In genomic region chr10:133274751-133275682, GRCh38 we compare ENCODE assay signal across 9 cellular contexts. TPM values are rescaled to one million over a fixed set of nuclear protein-coding genes. Genes with fewer than 3 reads are reported as not detected.
A peak's percentile ranks its signal among the peaks of the same experiment; 100 is the strongest.
DNase-seq lines count a peak whose midpoint lies in the region; ATAC-seq and TF ChIP-seq lines count a peak whose summit lies in the region.
"Had no signal": no experiment of that assay in that cellular context is flagged by ENCODE, and none has a peak within 500 bp of the region (broad histone marks: within the 10 kb centered on the region; RNA-seq: fewer than 3 reads in every experiment).

No MANE protein-coding gene starts in this region.

- ATAC-seq in GM18868 (IDR thresholded peaks at IDR 0.05; ENCODE audit: unreplicated experiment) (peak; percentile 53), HG02938 (IDR thresholded peaks at IDR 0.05; ENCODE audit: unreplicated experiment) (peak; percentile 47)

- H3K9me3 ChIP-seq in spleen (no peaks in the 10 kb centered on the region), BE2C (no peaks in the 10 kb centered on the region)

- WGBS in spleen, 5 donors: 10 to 21% (median 16%) methylated on average over 16 to 26 of the region's 26 CpGs

- POLR2A ChIA-PET in RWPE1 (lab: Yijun Ruan, JAX; ENCODE audit: low non-redundant PET): interaction anchor here (0.7 to 1.4 kb wide), 4 partner anchors 14 to 94 kb away, joined by 3 to 6 read pairs (median 4); no protein-coding TSS in a partner anchor

- no peaks in the 10 kb centered on the region for H3K9me3 Mint-ChIP-seq in progenitor cell of endocrine pancreas (ENCODE audit: low read depth)

- peak; percentile 75 for DNase-seq in RWPE1 (ENCODE audit: low spot score)
- DNase-seq in activated naive CD4-positive, alpha-beta T cell treated with Interleukin-2 at 50 U/mL for 16 hours: peak; percentile 89
- DNase-seq in spleen: peak; percentile 94
- no peak for DNase-seq in HK-2 (ENCODE audit: unreplicated experiment)
- no peak for DNase-seq in progenitor cell of endocrine pancreas (ENCODE audit: low spot score, unreplicated experiment)
- DNase-seq in BE2C: no peak

- H3K4me3 ChIP-seq in spleen (peak overlapping the region; percentile 12 to 72 (median 52)), BE2C (ENCODE audit: low read depth, low read length) (no peak overlapping the region)

- TF ChIP-seq CTCF in RWPE1 (conservative IDR thresholded peaks at IDR 0.05; ENCODE audit: low read depth): no peak
- TF ChIP-seq CTCF in spleen (IDR thresholded peaks at IDR 0.05 in 8 of 11, conservative IDR thresholded peaks at IDR 0.05 in 3 of 11): no peak
- TF ChIP-seq CTCF in progenitor cell of endocrine pancreas (IDR thresholded peaks at IDR 0.05; ENCODE audit: unreplicated experiment): no peak
- TF ChIP-seq CTCF in BE2C (IDR thresholded peaks at IDR 0.05; ENCODE audit: low read depth, low read length): no peak

- H3K4me1 ChIP-seq in spleen (peaks cover 17 to 74% (median 61%) of the 10 kb centered on the region in 6 donors), BE2C (peaks cover 3% of the 10 kb centered on the region; the same call in 1 of the 2 replicates)

- peaks cover 2 to 56% (median 39%) of the 10 kb centered on the region in 6 donors for H3K36me3 ChIP-seq in spleen
- peaks cover 3% of the 10 kb centered on the region; the same call in 1 of the 2 replicates for H3K36me3 ChIP-seq in BE2C

- no peak overlapping the region for H3K27ac Mint-ChIP-seq in progenitor cell of endocrine pancreas

- no peak for TF ChIP-seq POLR2A in spleen (IDR thresholded peaks at IDR 0.05)

- no peaks in the 10 kb centered on the region for H3K27me3 Mint-ChIP-seq in progenitor cell of endocrine pancreas

- no peak overlapping the region for H3K4me3 Mint-ChIP-seq in progenitor cell of endocrine pancreas (ENCODE audit: low read depth)

- CTCF ChIA-PET in RWPE1 (lab: Yijun Ruan, JAX): interaction anchor here (0.7 to 1.0 kb wide), 3 partner anchors 17 to 133 kb away, joined by 3 to 6 read pairs (median 4); no protein-coding TSS in a partner anchor

- H3K36me3 Mint-ChIP-seq in progenitor cell of endocrine pancreas (ENCODE audit: insufficient read depth): no peaks in the 10 kb centered on the region

- H3K4me1 Mint-ChIP-seq in progenitor cell of endocrine pancreas (ENCODE audit: low read depth): peaks cover 24% of the 10 kb centered on the region

- peaks cover 0 to 32% (median 7%) of the 10 kb centered on the region in 7 donors for H3K27me3 ChIP-seq in spleen (replicated peaks in 1 of 7)
- H3K27me3 ChIP-seq in BE2C: peaks cover 18% of the 10 kb centered on the region

- intact Hi-C loops in spleen (cut with DNase I; ENCODE audit: low total_unique reads): no loop called here

- H3K27ac ChIP-seq in RWPE1: peak overlapping the region; percentile 33; the same call in 1 of the 2 replicates
- H3K27ac ChIP-seq in spleen: peak overlapping the region; percentile 35 to 98 (median 88)

RNA-seq across cellular contexts. Expression of gene ADAM8, which starts 1.7 kb away (rescaled TPM):
- total RNA-seq in spleen (100 to 1,000 TPM in 3 of 7 donors, 10 to 100 TPM in 4; 43.3 to 177 (median 99.1) TPM), progenitor cell of endocrine pancreas (13.7 and 16.3 TPM in 2 replicates)
- polyA plus RNA-seq in spleen: 10 to 100 TPM; 10.1 to 27.2 (median 20.4) TPM
- polyA plus RNA-seq in BE2C (2012; ENCODE audit: insufficient read depth, insufficient read length, low read depth): 1.4 TPM

RNA-seq across cellular contexts. Expression of gene TUBGCP2, which starts 33.7 kb away (rescaled TPM):
- total RNA-seq in spleen (10 to 100 TPM; 40.2 to 61.2 (median 51.9) TPM), progenitor cell of endocrine pancreas (63.2 and 77.0 TPM in 2 replicates)
- polyA plus RNA-seq in spleen: 100 to 1,000 TPM in 2 of 3 donors, 10 to 100 TPM in 1; 85.2 to 201 (median 132) TPM
- 78.4 TPM for polyA plus RNA-seq in BE2C (2012; ENCODE audit: insufficient read depth, insufficient read length, low read depth)

RNA-seq across cellular contexts. Expression of gene ZNF511, which starts 33.7 kb away (rescaled TPM):
- total RNA-seq in spleen (10 to 100 TPM; 26.3 to 33.1 (median 29.2) TPM), progenitor cell of endocrine pancreas (54.2 and 56.8 TPM in 2 replicates)
- 10 to 100 TPM; 43.3 to 50.6 (median 44.7) TPM for polyA plus RNA-seq in spleen
- 151 TPM for polyA plus RNA-seq in BE2C (2012; ENCODE audit: insufficient read depth, insufficient read length, low read depth)

RNA-seq across cellular contexts. Expression of gene VENTX, which starts 37.4 kb away (rescaled TPM):
- total RNA-seq in spleen (10 to 100 TPM in 1 of 7 donors, 1 to 10 TPM in 6; 1.7 to 10.4 (median 3.4) TPM), progenitor cell of endocrine pancreas (1.2 TPM in 2 replicates)
- 1 to 10 TPM in 2 of 3 donors, under 1 TPM in 1; 0.76 to 6.3 (median 2.9) TPM for polyA plus RNA-seq in spleen
- 0.15 TPM for polyA plus RNA-seq in BE2C (2012; ENCODE audit: insufficient read depth, insufficient read length, low read depth)
- total RNA-seq: activated CD8-positive, alpha-beta memory T cell treated with anti-CD3 and anti-CD28 coated beads for 36 hours had no signal

RNA-seq across cellular contexts. Expression of gene UTF1, which starts 45.0 kb away (rescaled TPM):
- total RNA-seq in spleen: under 1 TPM in 3 of 7 donors, not detected in 4; 0.41 to 0.54 (median 0.43) TPM
- under 1 TPM; 0.10 to 0.23 (median 0.13) TPM for polyA plus RNA-seq in spleen
- total RNA-seq in progenitor cell of endocrine pancreas: not detected in 2 replicates
- polyA plus RNA-seq in BE2C (2012; ENCODE audit: insufficient read depth, insufficient read length, low read depth): not detected
- total RNA-seq: activated CD8-positive, alpha-beta memory T cell treated with anti-CD3 and anti-CD28 coated beads for 36 hours had no signal

Comparison
In these comparisons a context has a peak if more than half of its experiments do, and no peak if none do; other contexts are left out.
1. DNase-seq: peak in RWPE1 (single experiment), activated naive CD4-positive, alpha-beta T cell treated with Interleukin-2 at 50 U/mL for 16 hours (single experiment) and spleen (single experiment); none in HK-2 (single experiment), progenitor cell of endocrine pancreas (single experiment) and BE2C (single experiment).